Comparison of ENCODE assay signal across 14 cellular contexts in the genomic region with DNA sequence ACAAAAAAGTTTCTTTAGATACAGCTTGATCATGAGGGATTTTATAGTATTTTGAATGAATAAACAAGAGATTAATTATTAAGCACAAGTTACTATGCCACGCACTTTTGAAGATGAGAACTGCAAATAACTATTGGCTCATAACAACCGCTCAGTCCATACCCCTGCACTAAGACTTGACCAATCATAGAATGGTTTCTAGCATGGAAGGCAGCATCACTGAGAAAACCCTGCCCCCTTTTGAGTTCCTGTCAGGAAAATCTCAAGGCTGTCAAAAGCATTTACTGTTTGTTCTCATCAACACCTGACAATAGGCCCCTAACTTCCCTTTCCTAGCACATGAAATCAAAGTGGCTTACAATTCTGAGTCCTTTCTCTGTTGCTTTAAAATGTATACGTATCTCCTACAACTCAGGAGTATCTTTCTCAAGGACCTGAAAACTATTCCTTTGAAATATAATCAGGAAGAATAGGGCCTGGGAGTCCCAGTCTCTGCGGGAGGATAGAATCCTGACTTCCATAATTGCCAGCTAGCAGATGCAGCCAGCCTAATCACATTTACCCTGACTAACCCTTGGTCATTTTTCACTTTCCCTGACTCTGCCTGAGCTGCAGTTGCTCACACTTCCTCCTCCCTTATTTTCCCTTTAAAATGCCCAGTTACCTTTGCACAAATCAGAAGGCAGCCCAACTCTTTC. TPM values are rescaled to one million over a fixed set of nuclear protein-coding genes. Genes with fewer than 3 reads are reported as not detected.
DNase-seq lines count a peak whose midpoint lies in the region; ATAC-seq, FAIRE-seq and TF ChIP-seq lines count a peak whose summit lies in the region.
"Had no signal": no experiment of that assay in that cellular context is flagged by ENCODE, and none has a peak within 500 bp of the region (broad histone marks: within the 10 kb centered on the region; RNA-seq: fewer than 3 reads in every experiment).

No MANE protein-coding gene starts in this region.

- TF ChIP-seq EP300 in SK-N-SH (IDR thresholded peaks at IDR 0.05; ENCODE audit: borderline replicate concordance in 1 of 2, low read depth in 1 of 2, low read length in 1 of 2): peak in 1 of 2 experiments; percentile 81; a peak in 2 of 4 replicates

- CTCF ChIA-PET in SK-N-SH (lab: Yijun Ruan, JAX): interaction anchor here (1.0 kb wide), 1 partner anchor 84 kb away, joined by 5 read pairs; no protein-coding TSS in a partner anchor

- DNase-seq in HT-29 (ENCODE audit: low spot score): peak; percentile 33
- DNase-seq in SK-N-SH: peak; percentile 84
- DNase-seq: activated CD8-positive, alpha-beta memory T cell treated with anti-CD3 and anti-CD28 coated beads for 24 hours; activated naive CD4-positive, alpha-beta T cell treated with anti-CD3 and anti-CD28 coated beads for 36 hours; erythroblast; NCI-H2081; sigmoid colon had no signal

- H3K79me2 ChIP-seq in SK-N-SH (ENCODE audit: insufficient read depth): no peaks in the 10 kb centered on the region

- H4K20me1 ChIP-seq in SK-N-SH (ENCODE audit: insufficient read depth): no peaks in the 10 kb centered on the region

- H3K9ac ChIP-seq in SK-N-SH: no peak overlapping the region
- H3K9ac ChIP-seq: KMS-11 had no signal

- H3K27ac ChIP-seq in SK-N-SH (ENCODE audit: low read depth in 2 of 2, low read length in 1 of 2): peak overlapping the region; percentile 20 to 97; a peak in 3 of 4 replicates
- H3K27ac ChIP-seq: KMS-11, sigmoid colon had no signal

- peaks cover 38% of the 10 kb centered on the region for H3K4me1 Mint-ChIP-seq in stimulated activated memory B cell treated with anti-CD40 and anti-IgM and Interleukin-4, amounts not matched to agents 10 μg/mL and 1 μg/mL and 100 μg/mL, for 72 hours

- no peak overlapping the region for H3K4me3 Mint-ChIP-seq in stimulated activated memory B cell treated with anti-CD40 and anti-IgM and Interleukin-4, amounts not matched to agents 10 μg/mL and 1 μg/mL and 100 μg/mL, for 72 hours
- H3K4me3 Mint-ChIP-seq: activated naive CD4-positive, alpha-beta T cell treated with anti-CD3 and anti-CD28 coated beads for 36 hours had no signal

- peaks cover 0 to 23% of the 10 kb centered on the region in 2 experiments; a peak in 2 of 4 replicates for H3K4me1 ChIP-seq in SK-N-SH (ENCODE audit: control insufficient read depth in 1 of 2, insufficient read depth in 2 of 2, low read depth in 1 of 2, low read length in 1 of 2)
- H3K4me1 ChIP-seq: HAP-1 had no signal

- ATAC-seq in stimulated activated memory B cell treated with anti-CD40 and anti-IgM and Interleukin-4, amounts not matched to agents 10 μg/mL and 1 μg/mL and 100 μg/mL, for 72 hours: no peak
- ATAC-seq in HG02759 (IDR thresholded peaks at IDR 0.05; ENCODE audit: unreplicated experiment) (no peak), GM19328 (IDR thresholded peaks at IDR 0.05; ENCODE audit: unreplicated experiment) (no peak), HG03139 (IDR thresholded peaks at IDR 0.05; ENCODE audit: unreplicated experiment) (no peak)

- H3K9me2 ChIP-seq in SK-N-SH: no peaks in the 10 kb centered on the region

- no peak overlapping the region for H3K4me3 ChIP-seq in SK-N-SH (ENCODE audit: low read depth in 2 of 2, low read length in 1 of 2)
- H3K4me3 ChIP-seq: HAP-1, sigmoid colon had no signal

- TF ChIP-seq CTCF in SK-N-SH (IDR thresholded peaks at IDR 0.05): no peak

- peak overlapping the region; percentile 37; the same call in 1 of the 2 replicates for H2AFZ ChIP-seq in SK-N-SH (ENCODE audit: low read depth)

- no peaks in the 10 kb centered on the region for H3F3A ChIP-seq in SK-N-SH (replicated peaks; ENCODE audit: insufficient read depth)

- H3K4me2 ChIP-seq in SK-N-SH: no peak overlapping the region
- H3K4me2 ChIP-seq: KMS-11 had no signal

- H3K9me3 ChIP-seq in SK-N-SH: no peaks in the 10 kb centered on the region
- H3K9me3 ChIP-seq: HAP-1, sigmoid colon had no signal

- peak; percentile 44 for TF ChIP-seq RAD21 in SK-N-SH (IDR thresholded peaks at IDR 0.05; ENCODE audit: low read length)

- no peaks in the 10 kb centered on the region for H3K27me3 Mint-ChIP-seq in stimulated activated memory B cell treated with anti-CD40 and anti-IgM and Interleukin-4, amounts not matched to agents 10 μg/mL and 1 μg/mL and 100 μg/mL, for 72 hours

- H3K27ac Mint-ChIP-seq in stimulated activated memory B cell treated with anti-CD40 and anti-IgM and Interleukin-4, amounts not matched to agents 10 μg/mL and 1 μg/mL and 100 μg/mL, for 72 hours: peak overlapping the region; percentile 54
- H3K27ac Mint-ChIP-seq: activated naive CD4-positive, alpha-beta T cell treated with anti-CD3 and anti-CD28 coated beads for 36 hours had no signal

- peaks cover under 1% of the 10 kb centered on the region; the same call in 1 of the 2 replicates for H3K27me3 ChIP-seq in SK-N-SH (ENCODE audit: insufficient read depth)
- H3K27me3 ChIP-seq: sigmoid colon had no signal

- H3K9me3 Mint-ChIP-seq in stimulated activated memory B cell treated with anti-CD40 and anti-IgM and Interleukin-4, amounts not matched to agents 10 μg/mL and 1 μg/mL and 100 μg/mL, for 72 hours: no peaks in the 10 kb centered on the region
- H3K9me3 Mint-ChIP-seq: activated naive CD4-positive, alpha-beta T cell treated with anti-CD3 and anti-CD28 coated beads for 36 hours had no signal

- POLR2A ChIA-PET in SK-N-SH (lab: Yijun Ruan, JAX): interaction anchor here (0.6 to 1.1 kb wide), 3 partner anchors 9 to 19 kb away, joined by 4 to 6 read pairs (median 4); a partner anchor contains a TSS

- FAIRE-seq in islet of Langerhans (lab: Jason Lieb, UNC): peak; percentile 96

- 58% methylated on average over 4 of the region's 4 CpGs for WGBS in SK-N-SH (ENCODE audit: low lambda C conversion rate)

- no peaks in the 10 kb centered on the region for H3K36me3 ChIP-seq in SK-N-SH (replicated peaks in 1 of 2; ENCODE audit: control insufficient read depth in 1 of 2, insufficient read depth in 2 of 2, low read length in 1 of 2)
- H3K36me3 ChIP-seq: HAP-1, sigmoid colon had no signal

- no peaks in the 10 kb centered on the region for H3K36me3 Mint-ChIP-seq in stimulated activated memory B cell treated with anti-CD40 and anti-IgM and Interleukin-4, amounts not matched to agents 10 μg/mL and 1 μg/mL and 100 μg/mL, for 72 hours

TF ChIP-seq in SK-N-SH, 30 proteins besides CTCF, POLR2A, EP300 and RAD21:
- TF ChIP-seq POLR2AphosphoS5 (IDR thresholded peaks at IDR 0.05; ENCODE audit: low read depth, low read length) (no peak), RCOR1 (IDR thresholded peaks at IDR 0.05; ENCODE audit: low read length) (peak; percentile 67), RFX5 (IDR thresholded peaks at IDR 0.05; ENCODE audit: low read length) (peak; percentile 54), MEF2A (IDR thresholded peaks at IDR 0.05; ENCODE audit: borderline replicate concordance, low read depth) (no peak), CHD2 (IDR thresholded peaks at IDR 0.05; ENCODE audit: low read length, partially characterized antibody) (peak; percentile 18), MXI1 (IDR thresholded peaks at IDR 0.05; ENCODE audit: low read depth, low read length) (peak; percentile 82; the same call in 1 of the 2 replicates), SMC3 (IDR thresholded peaks at IDR 0.05; ENCODE audit: low read depth, low read length) (peak; percentile 16; the same call in 1 of the 2 replicates)
- TF ChIP-seq, protein P1, sequence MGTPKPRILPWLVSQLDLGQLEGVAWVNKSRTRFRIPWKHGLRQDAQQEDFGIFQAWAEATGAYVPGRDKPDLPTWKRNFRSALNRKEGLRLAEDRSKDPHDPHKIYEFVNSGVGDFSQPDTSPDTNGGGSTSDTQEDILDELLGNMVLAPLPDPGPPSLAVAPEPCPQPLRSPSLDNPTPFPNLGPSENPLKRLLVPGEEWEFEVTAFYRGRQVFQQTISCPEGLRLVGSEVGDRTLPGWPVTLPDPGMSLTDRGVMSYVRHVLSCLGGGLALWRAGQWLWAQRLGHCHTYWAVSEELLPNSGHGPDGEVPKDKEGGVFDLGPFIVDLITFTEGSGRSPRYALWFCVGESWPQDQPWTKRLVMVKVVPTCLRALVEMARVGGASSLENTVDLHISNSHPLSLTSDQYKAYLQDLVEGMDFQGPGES (IDR thresholded peaks at IDR 0.05; ENCODE audit: low read depth, low read length): no peak

RNA-seq across cellular contexts. Expression of a gene that starts 9.0 kb away (rescaled TPM):
- 20.2 and 23.9 TPM in 2 replicates for total RNA-seq in HT-29 (2014; rRNA removed; shearing (Covaris generic))
- 10.9 and 11.7 TPM in 2 replicates for polyA plus RNA-seq in SK-N-SH (2012; rRNA removed)
- polyA plus RNA-seq in SK-N-SH (2012; cell fraction: cytosol; rRNA removed): 17.6 and 17.7 TPM in 2 replicates
- polyA plus RNA-seq in SK-N-SH (2012; cell fraction: nucleus; rRNA removed): 2.7 and 5.0 TPM in 2 replicates
